ENCODE assay signal across 2 cellular contexts in the genomic region with DNA sequence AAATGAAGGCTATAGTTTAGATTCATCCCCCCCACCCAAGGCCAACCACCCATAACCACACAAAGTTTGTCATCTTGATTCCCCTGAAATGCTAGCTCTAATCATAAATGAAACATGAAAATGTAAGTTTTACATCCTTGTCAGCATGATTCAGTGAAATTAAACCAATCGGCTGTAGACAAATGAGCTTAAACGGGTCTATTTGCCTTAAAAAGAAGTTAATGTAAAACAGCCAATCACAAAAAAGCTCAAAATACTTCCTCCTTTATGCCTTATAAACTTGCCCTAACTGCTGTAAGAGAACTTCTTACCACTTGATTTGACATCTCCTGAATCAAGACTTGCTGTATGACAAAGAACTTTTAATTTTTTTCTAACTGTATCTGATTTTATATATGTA.
TF ChIP-seq lines count a peak whose summit lies in the region.

No MANE protein-coding gene starts in this region.

TF ChIP-seq in GM23338, 12 proteins besides CTCF, POLR2A, EP300 and RAD21 (continued from another document):
- TF ChIP-seq, protein P1, sequence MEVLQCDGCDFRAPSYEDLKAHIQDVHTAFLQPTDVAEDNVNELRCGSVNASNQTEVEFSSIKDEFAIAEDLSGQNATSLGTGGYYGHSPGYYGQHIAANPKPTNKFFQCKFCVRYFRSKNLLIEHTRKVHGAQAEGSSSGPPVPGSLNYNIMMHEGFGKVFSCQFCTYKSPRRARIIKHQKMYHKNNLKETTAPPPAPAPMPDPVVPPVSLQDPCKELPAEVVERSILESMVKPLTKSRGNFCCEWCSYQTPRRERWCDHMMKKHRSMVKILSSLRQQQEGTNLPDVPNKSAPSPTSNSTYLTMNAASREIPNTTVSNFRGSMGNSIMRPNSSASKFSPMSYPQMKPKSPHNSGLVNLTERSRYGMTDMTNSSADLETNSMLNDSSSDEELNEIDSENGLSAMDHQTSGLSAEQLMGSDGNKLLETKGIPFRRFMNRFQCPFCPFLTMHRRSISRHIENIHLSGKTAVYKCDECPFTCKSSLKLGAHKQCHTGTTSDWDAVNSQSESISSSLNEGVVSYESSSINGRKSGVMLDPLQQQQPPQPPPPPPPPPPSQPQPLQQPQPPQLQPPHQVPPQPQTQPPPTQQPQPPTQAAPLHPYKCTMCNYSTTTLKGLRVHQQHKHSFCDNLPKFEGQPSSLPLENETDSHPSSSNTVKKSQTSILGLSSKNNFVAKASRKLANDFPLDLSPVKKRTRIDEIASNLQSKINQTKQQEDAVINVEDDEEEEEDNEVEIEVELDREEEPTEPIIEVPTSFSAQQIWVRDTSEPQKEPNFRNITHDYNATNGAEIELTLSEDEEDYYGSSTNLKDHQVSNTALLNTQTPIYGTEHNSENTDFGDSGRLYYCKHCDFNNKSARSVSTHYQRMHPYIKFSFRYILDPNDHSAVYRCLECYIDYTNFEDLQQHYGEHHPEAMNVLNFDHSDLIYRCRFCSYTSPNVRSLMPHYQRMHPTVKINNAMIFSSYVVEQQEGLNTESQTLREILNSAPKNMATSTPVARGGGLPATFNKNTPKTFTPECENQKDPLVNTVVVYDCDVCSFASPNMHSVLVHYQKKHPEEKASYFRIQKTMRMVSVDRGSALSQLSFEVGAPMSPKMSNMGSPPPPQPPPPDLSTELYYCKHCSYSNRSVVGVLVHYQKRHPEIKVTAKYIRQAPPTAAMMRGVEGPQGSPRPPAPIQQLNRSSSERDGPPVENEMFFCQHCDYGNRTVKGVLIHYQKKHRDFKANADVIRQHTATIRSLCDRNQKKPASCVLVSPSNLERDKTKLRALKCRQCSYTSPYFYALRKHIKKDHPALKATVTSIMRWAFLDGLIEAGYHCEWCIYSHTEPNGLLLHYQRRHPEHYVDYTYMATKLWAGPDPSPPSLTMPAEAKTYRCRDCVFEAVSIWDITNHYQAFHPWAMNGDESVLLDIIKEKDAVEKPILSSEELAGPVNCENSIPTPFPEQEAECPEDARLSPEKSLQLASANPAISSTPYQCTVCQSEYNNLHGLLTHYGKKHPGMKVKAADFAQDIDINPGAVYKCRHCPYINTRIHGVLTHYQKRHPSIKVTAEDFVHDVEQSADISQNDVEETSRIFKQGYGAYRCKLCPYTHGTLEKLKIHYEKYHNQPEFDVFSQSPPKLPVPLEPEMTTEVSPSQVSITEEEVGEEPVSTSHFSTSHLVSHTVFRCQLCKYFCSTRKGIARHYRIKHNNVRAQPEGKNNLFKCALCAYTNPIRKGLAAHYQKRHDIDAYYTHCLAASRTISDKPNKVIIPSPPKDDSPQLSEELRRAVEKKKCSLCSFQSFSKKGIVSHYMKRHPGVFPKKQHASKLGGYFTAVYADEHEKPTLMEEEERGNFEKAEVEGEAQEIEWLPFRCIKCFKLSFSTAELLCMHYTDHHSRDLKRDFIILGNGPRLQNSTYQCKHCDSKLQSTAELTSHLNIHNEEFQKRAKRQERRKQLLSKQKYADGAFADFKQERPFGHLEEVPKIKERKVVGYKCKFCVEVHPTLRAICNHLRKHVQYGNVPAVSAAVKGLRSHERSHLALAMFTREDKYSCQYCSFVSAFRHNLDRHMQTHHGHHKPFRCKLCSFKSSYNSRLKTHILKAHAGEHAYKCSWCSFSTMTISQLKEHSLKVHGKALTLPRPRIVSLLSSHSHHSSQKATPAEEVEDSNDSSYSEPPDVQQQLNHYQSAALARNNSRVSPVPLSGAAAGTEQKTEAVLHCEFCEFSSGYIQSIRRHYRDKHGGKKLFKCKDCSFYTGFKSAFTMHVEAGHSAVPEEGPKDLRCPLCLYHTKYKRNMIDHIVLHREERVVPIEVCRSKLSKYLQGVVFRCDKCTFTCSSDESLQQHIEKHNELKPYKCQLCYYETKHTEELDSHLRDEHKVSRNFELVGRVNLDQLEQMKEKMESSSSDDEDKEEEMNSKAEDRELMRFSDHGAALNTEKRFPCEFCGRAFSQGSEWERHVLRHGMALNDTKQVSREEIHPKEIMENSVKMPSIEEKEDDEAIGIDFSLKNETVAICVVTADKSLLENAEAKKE (CRISPR knock-in tag; IDR thresholded peaks at IDR 0.05): no peak

TF ChIP-seq in H1, 55 proteins besides CTCF, POLR2A, EP300 and RAD21 (continued from another document):
- no peak for TF ChIP-seq MAFK (IDR thresholded peaks at IDR 0.05; ENCODE audit: low read depth, low read length)
- no peak for TF ChIP-seq KDM1A (IDR thresholded peaks at IDR 0.05; ENCODE audit: borderline replicate concordance, low read length)
- no peak for TF ChIP-seq CEBPB (IDR thresholded peaks at IDR 0.05; ENCODE audit: low read depth, low read length)
- TF ChIP-seq, protein P2, sequence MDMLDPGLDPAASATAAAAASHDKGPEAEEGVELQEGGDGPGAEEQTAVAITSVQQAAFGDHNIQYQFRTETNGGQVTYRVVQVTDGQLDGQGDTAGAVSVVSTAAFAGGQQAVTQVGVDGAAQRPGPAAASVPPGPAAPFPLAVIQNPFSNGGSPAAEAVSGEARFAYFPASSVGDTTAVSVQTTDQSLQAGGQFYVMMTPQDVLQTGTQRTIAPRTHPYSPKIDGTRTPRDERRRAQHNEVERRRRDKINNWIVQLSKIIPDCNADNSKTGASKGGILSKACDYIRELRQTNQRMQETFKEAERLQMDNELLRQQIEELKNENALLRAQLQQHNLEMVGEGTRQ (IDR thresholded peaks at IDR 0.05; ENCODE audit: low read length): no peak
- TF ChIP-seq RBBP5 (IDR thresholded peaks at IDR 0.05; ENCODE audit: borderline replicate concordance, low read depth, low read length): no peak
- no peak for TF ChIP-seq HDAC6 (IDR thresholded peaks at IDR 0.05; ENCODE audit: low read depth, low read length)
- no peak for TF ChIP-seq SUZ12 (IDR thresholded peaks at IDR 0.05; ENCODE audit: low read length)
- TF ChIP-seq, protein P3, sequence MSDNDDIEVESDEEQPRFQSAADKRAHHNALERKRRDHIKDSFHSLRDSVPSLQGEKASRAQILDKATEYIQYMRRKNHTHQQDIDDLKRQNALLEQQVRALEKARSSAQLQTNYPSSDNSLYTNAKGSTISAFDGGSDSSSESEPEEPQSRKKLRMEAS (IDR thresholded peaks at IDR 0.05): no peak
- TF ChIP-seq BACH1 (IDR thresholded peaks at IDR 0.05; ENCODE audit: low read length): no peak
- TF ChIP-seq POU5F1 (IDR thresholded peaks at IDR 0.05; ENCODE audit: low read depth, low read length): no peak
- TF ChIP-seq SIRT6 (IDR thresholded peaks at IDR 0.05; ENCODE audit: low read length): no peak
- TF ChIP-seq, protein P4, sequence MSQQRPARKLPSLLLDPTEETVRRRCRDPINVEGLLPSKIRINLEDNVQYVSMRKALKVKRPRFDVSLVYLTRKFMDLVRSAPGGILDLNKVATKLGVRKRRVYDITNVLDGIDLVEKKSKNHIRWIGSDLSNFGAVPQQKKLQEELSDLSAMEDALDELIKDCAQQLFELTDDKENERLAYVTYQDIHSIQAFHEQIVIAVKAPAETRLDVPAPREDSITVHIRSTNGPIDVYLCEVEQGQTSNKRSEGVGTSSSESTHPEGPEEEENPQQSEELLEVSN (IDR thresholded peaks at IDR 0.05): no peak
- TF ChIP-seq BCL11A (IDR thresholded peaks at IDR 0.05; ENCODE audit: low read depth in 2 of 2, low read length in 2 of 2): no peak
